8 cellular contexts compared by ENCODE assay signal in the genomic region with DNA sequence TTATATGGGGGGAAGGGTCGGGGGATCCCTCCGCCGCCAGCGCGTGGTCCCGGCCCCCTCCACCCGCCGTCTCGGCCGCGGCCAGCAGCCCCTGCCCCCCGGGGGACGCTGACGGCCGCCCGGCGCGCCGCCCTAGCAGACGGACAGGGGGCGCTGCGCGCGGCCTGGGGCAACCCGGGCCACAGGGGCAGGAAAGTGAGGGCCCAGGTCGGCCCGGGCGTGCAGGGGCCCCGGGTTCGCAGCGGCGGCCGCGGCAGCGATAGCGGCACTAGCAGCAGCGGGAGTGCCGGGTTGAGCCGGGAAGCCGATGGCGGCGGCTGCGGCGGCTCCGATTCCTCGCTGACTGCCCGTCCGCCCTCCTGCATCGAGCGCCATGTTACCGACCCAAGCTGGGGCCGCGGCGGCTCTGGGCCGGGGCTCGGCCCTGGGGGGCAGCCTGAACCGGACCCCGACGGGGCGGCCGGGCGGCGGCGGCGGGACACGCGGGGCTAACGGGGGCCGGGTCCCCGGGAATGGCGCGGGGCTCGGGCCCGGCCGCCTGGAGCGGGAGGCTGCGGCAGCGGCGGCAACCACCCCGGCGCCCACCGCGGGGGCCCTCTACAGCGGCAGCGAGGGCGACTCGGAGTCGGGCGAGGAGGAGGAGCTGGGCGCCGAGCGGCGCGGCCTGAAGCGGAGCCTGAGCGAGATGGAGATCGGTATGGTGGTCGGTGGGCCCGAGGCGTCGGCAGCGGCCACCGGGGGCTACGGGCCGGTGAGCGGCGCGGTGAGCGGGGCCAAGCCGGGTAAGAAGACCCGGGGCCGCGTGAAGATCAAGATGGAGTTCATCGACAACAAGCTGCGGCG.
DNase-seq lines count a peak whose midpoint lies in the region; ATAC-seq and TF ChIP-seq lines count a peak whose summit lies in the region.

No MANE protein-coding gene starts in this region.

- peak overlapping the region; percentile 98 to 99 (median 99) for H3K9ac ChIP-seq in BLaER1 treated with 17β-estradiol and CSF1 and Interleukin-3, amounts not matched to agents 10 nM and 100 nM
- H3K9ac ChIP-seq in endocrine pancreas (ENCODE audit: control insufficient read depth, insufficient read depth, low read length), result peak overlapping the region; percentile 88

- H3K9me3 ChIP-seq in BLaER1 treated with 17β-estradiol and CSF1 and Interleukin-3, amounts not matched to agents 10 nM and 100 nM (replicated peaks in 1 of 11), result no peaks in the 10 kb centered on the region
- no peaks in the 10 kb centered on the region for H3K9me3 ChIP-seq in endocrine pancreas (ENCODE audit: control insufficient read depth, low read length)

- H3K4me3 ChIP-seq in BLaER1 treated with 17β-estradiol and CSF1 and Interleukin-3, amounts not matched to agents 10 nM and 100 nM, result peak overlapping the region; percentile 90 to 98 (median 94)
- H3K4me3 ChIP-seq in endocrine pancreas (ENCODE audit: control insufficient read depth, insufficient read depth, low read length), result no peak overlapping the region

- ATAC-seq in GM19023 (IDR thresholded peaks at IDR 0.05; ENCODE audit: unreplicated experiment), result peak; percentile 28
- peak; percentile 36 for ATAC-seq in HG03175 (IDR thresholded peaks at IDR 0.05; ENCODE audit: unreplicated experiment)

- peaks cover 37 to 46% (median 43%) of the 10 kb centered on the region in 10 experiments for H3K4me1 ChIP-seq in BLaER1 treated with 17β-estradiol and CSF1 and Interleukin-3, amounts not matched to agents 10 nM and 100 nM
- H3K4me1 ChIP-seq in endocrine pancreas (ENCODE audit: control insufficient read depth, insufficient read depth, low read length), result no peaks in the 10 kb centered on the region

- peaks cover 14 to 22% (median 16%) of the 10 kb centered on the region in 11 experiments for H3K36me3 ChIP-seq in BLaER1 treated with 17β-estradiol and CSF1 and Interleukin-3, amounts not matched to agents 10 nM and 100 nM
- H3K36me3 ChIP-seq in endocrine pancreas (ENCODE audit: control insufficient read depth, insufficient read depth, low read length), result peaks cover 8% of the 10 kb centered on the region

- peak overlapping the region; percentile 96 to 100 (median 98) for H3K4me2 ChIP-seq in BLaER1 treated with 17β-estradiol and CSF1 and Interleukin-3, amounts not matched to agents 10 nM and 100 nM

- peak overlapping the region; percentile 95 to 99 (median 97) for H3K27ac ChIP-seq in BLaER1 treated with 17β-estradiol and CSF1 and Interleukin-3, amounts not matched to agents 10 nM and 100 nM

- H4K20me1 ChIP-seq in BLaER1 treated with 17β-estradiol and CSF1 and Interleukin-3, amounts not matched to agents 10 nM and 100 nM, result peaks cover 17 to 49% (median 40%) of the 10 kb centered on the region in 11 experiments; a peak in 21 of 22 replicates

- H3K4me1 Mint-ChIP-seq in nephron progenitor cell, result peaks cover 52% of the 10 kb centered on the region

- no peak overlapping the region for H3K27ac Mint-ChIP-seq in nephron progenitor cell

- H3K36me3 Mint-ChIP-seq in nephron progenitor cell (ENCODE audit: low read depth), result peaks cover 14% of the 10 kb centered on the region

- TF ChIP-seq CTCF in nephron progenitor cell (IDR thresholded peaks at IDR 0.05), result peak; percentile 41

- peak; percentile 22 for DNase-seq in activated CD4-positive, alpha-beta T cell treated with anti-CD3 and anti-CD28 coated beads for 1 hour
- DNase-seq in nephron progenitor cell, result peak; percentile 61
- no peak for DNase-seq in HuH-7 (ENCODE audit: low spot score)
- no peak for DNase-seq in NCI-H345 (lab: John Stamatoyannopoulos, UW)

- H3K9me3 Mint-ChIP-seq in nephron progenitor cell, result no peaks in the 10 kb centered on the region

- peak overlapping the region; percentile 94 for H3K4me3 Mint-ChIP-seq in nephron progenitor cell

- peaks cover 7% of the 10 kb centered on the region for H3K27me3 Mint-ChIP-seq in nephron progenitor cell (ENCODE audit: low read depth, poor library complexity)

- H3K27me3 ChIP-seq in BLaER1 treated with 17β-estradiol and CSF1 and Interleukin-3, amounts not matched to agents 10 nM and 100 nM, result no peaks in the 10 kb centered on the region
- no peaks in the 10 kb centered on the region for H3K27me3 ChIP-seq in endocrine pancreas (ENCODE audit: control insufficient read depth, insufficient read depth, low read length)

Comparison
In these comparisons a context has a peak if more than half of its experiments do, and no peak if none do; other contexts are left out.
1. DNase-seq: peak in activated CD4-positive, alpha-beta T cell treated with anti-CD3 and anti-CD28 coated beads for 1 hour (single experiment) and nephron progenitor cell (single experiment); none in HuH-7 (single experiment) and NCI-H345 (single experiment).